Comparison of ENCODE assay signal across 8 cellular contexts in the genomic region with DNA sequence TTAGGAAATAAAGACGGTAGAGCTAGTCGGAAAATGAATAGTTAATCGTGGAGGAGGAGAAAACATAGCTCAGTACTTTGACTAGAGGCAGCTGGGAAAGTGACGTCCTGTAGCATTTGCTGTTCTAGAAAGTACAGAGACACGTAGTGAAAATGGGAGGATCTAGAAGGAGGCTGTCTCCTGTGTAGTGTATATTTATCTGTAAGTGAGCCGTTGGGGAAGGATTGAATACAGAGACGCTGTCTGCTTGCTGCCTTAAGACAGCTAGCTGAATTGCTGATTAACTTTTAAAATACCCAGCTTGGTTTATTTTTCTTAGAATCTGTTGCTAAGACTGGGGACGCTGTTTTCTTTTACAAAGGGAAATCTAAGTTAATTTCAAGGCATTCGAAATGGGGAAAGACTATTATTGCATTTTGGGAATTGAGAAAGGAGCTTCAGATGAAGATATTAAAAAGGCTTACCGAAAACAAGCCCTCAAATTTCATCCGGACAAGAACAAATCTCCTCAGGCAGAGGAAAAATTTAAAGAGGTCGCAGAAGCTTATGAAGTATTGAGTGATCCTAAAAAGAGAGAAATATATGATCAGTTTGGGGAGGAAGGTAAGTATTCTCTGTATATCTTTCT. TPM values are rescaled to one million over a fixed set of nuclear protein-coding genes. Genes with fewer than 3 reads are reported as not detected.
A peak's percentile ranks its signal among the peaks of the same experiment; 100 is the strongest.
DNase-seq lines count a peak whose midpoint lies in the region; ATAC-seq and TF ChIP-seq lines count a peak whose summit lies in the region.

DNAJB4 (plus strand) TSS at position 221 of the 628 bp plus-strand sequence; CDS start at position 393, 172 bp downstream.

- no peaks in the 10 kb centered on the region for H3K27me3 ChIP-seq in left ventricle myocardium inferior (ENCODE audit: low read depth)

- H3K9me3 ChIP-seq in SK-N-MC (ENCODE audit: low read depth, low read length) (no peaks in the 10 kb centered on the region), left ventricle myocardium inferior (replicated peaks) (no peaks in the 10 kb centered on the region)

- H3K27ac ChIP-seq in SK-N-MC = peak within 1 kb of the TSS; percentile 98
- peak within 1 kb of the TSS; percentile 93 for H3K27ac ChIP-seq in left ventricle myocardium inferior (replicated peaks)

- no peak for TF ChIP-seq CTCF in left ventricle myocardium inferior (IDR thresholded peaks at IDR 0.05; ENCODE audit: borderline replicate concordance)

- intact Hi-C loops in left ventricle myocardium inferior (cut with micrococcal nuclease) = loop anchor here (2.0 to 10.0 kb wide), 2 partner anchors 26 to 100 kb away; partner anchors contain the start of gene FUBP1

- H3K4me3 ChIP-seq in SK-N-MC = peak within 1 kb of the TSS; percentile 92
- H3K4me3 ChIP-seq in left ventricle myocardium inferior = peak within 1 kb of the TSS; percentile 77

- ATAC-seq in GM21526 (IDR thresholded peaks at IDR 0.05; ENCODE audit: low FRiP score, unreplicated experiment) = peak; percentile 97

- DNase-seq in DMS 273 treated with DMSO at 0.1 percent for 48 hours (lab: John Stamatoyannopoulos, UW) = peak; percentile 98
- DNase-seq in HuH-7 (ENCODE audit: low spot score) = peak; percentile 49
- peak; percentile 98 for DNase-seq in SK-N-MC (ENCODE audit: low read depth, low spot score)
- peak in 49 of 58 donors; percentile 5 to 94 (median 51) for DNase-seq in anterior cingulate cortex (lab: John Stamatoyannopoulos, UW)
- DNase-seq in left ventricle myocardium inferior = no peak
- DNase-seq in pons (ENCODE audit: low spot score) = peak; percentile 100
- no peak for DNase-seq in NCI-H2029 treated with DMSO at 0.1 percent for 48 hours (lab: John Stamatoyannopoulos, UW)

- peaks cover 5% of the 10 kb centered on the region; the same call in 1 of the 2 replicates for H3K36me3 ChIP-seq in SK-N-MC (ENCODE audit: insufficient read depth, low read length)
- no peaks in the 10 kb centered on the region for H3K36me3 ChIP-seq in left ventricle myocardium inferior

- H3K4me1 ChIP-seq in left ventricle myocardium inferior = peaks cover 57% of the 10 kb centered on the region

- H3K9ac ChIP-seq in SK-N-MC (ENCODE audit: insufficient read length) = peak within 1 kb of the TSS; percentile 90

RNA-seq across cellular contexts. Expression of gene DNAJB4, which starts in this region (rescaled TPM):
- 118 TPM for total RNA-seq in left ventricle myocardium inferior

Comparison
In these comparisons a context has a peak if more than half of its experiments do, and no peak if none do; other contexts are left out.
1. DNase-seq: peak in DMS 273 treated with DMSO at 0.1 percent for 48 hours (single experiment), HuH-7 (single experiment), SK-N-MC (single experiment), anterior cingulate cortex (49 of 58) and pons (single experiment); none in left ventricle myocardium inferior (single experiment) and NCI-H2029 treated with DMSO at 0.1 percent for 48 hours (single experiment).